10 cellular contexts compared by ENCODE assay signal in genomic region chr6:70103798-70104197, GRCh38.
A peak's percentile ranks its signal among the peaks of the same experiment; 100 is the strongest.
DNase-seq lines count a peak whose midpoint lies in the region; ATAC-seq and TF ChIP-seq lines count a peak whose summit lies in the region.
"Had no signal": no experiment of that assay in that cellular context is flagged by ENCODE, and none has a peak within 500 bp of the region (broad histone marks: within the 10 kb centered on the region; RNA-seq: fewer than 3 reads in every experiment).

No MANE protein-coding gene starts in this region.

- no peak overlapping the region for H3K4me3 Mint-ChIP-seq in mesothelial cell of epicardium

- H3K27ac ChIP-seq in brain microvascular endothelial cell, result no peak overlapping the region

- no peaks in the 10 kb centered on the region for H3K27me3 ChIP-seq in brain microvascular endothelial cell (replicated peaks)

- peak; percentile 61 for TF ChIP-seq CTCF in HFF-Myc (IDR thresholded peaks at IDR 0.05; ENCODE audit: low read depth, low read length, missing control alignments)
- TF ChIP-seq CTCF in brain microvascular endothelial cell (IDR thresholded peaks at IDR 0.05; ENCODE audit: low read depth, low read length, missing control alignments), result peak; percentile 66
- TF ChIP-seq CTCF in mesothelial cell of epicardium (IDR thresholded peaks at IDR 0.05; ENCODE audit: unreplicated experiment), result peak; percentile 53

- no peaks in the 10 kb centered on the region for H3K36me3 Mint-ChIP-seq in mesothelial cell of epicardium

- DNase-seq in NCI-H748 (lab: John Stamatoyannopoulos, UW; ENCODE audit: unreplicated experiment) (peak; percentile 4), NCI-H748 treated with DMSO at 0.1 percent for 48 hours (lab: John Stamatoyannopoulos, UW) (no peak), HFF-Myc (ENCODE audit: extremely low read depth, low read depth) (no peak), brain microvascular endothelial cell (no peak), mesothelial cell of epicardium (ENCODE audit: low spot score in 2 of 2, unreplicated experiment in 2 of 2) (no peak), GOT3 (lab: John Stamatoyannopoulos, UW) (no peak)
- DNase-seq in effector CD4-positive, alpha-beta T cell, result no peak
- DNase-seq: ACHN, posterior cingulate gyrus had no signal

- in situ Hi-C loops in brain microvascular endothelial cell (cut with HindIII; ENCODE audit: low pct_ligation_motif_present, low sequenced_read_pairs), result no loop called here

- H3K27ac Mint-ChIP-seq in mesothelial cell of epicardium, result no peak overlapping the region

- no peak overlapping the region for H3K4me3 ChIP-seq in HFF-Myc (replicated peaks; ENCODE audit: low read depth, low read length)
- no peak overlapping the region for H3K4me3 ChIP-seq in brain microvascular endothelial cell (ENCODE audit: low read depth, low read length)

- H3K9me3 Mint-ChIP-seq in mesothelial cell of epicardium, result no peaks in the 10 kb centered on the region

- no peaks in the 10 kb centered on the region for H3K36me3 ChIP-seq in brain microvascular endothelial cell (replicated peaks)

- no peaks in the 10 kb centered on the region for H3K27me3 Mint-ChIP-seq in mesothelial cell of epicardium (ENCODE audit: low read depth)

- ATAC-seq in HG02885 (IDR thresholded peaks at IDR 0.05; ENCODE audit: poor library complexity, unreplicated experiment), result no peak

- H3K4me1 Mint-ChIP-seq in mesothelial cell of epicardium, result peaks cover 13% of the 10 kb centered on the region
